In genomic region chr12:58372298-58372697, GRCh38 we compare ENCODE assay signal across 15 cellular contexts.
DNase-seq lines count a peak whose midpoint lies in the region; ATAC-seq and TF ChIP-seq lines count a peak whose summit lies in the region.
"Had no signal": no experiment of that assay in that cellular context is flagged by ENCODE, and none has a peak within 500 bp of the region (broad histone marks: within the 10 kb centered on the region; RNA-seq: fewer than 3 reads in every experiment).

No MANE protein-coding gene starts in this region.

- H3K4me3 ChIP-seq in HAP-1 (no peak overlapping the region), PC-9 (no peak overlapping the region)
- H3K4me3 ChIP-seq: BLaER1 had no signal

- intact Hi-C loops in PC-9 (cut with micrococcal nuclease; ENCODE audit: unreplicated experiment), result no loop called here

- no peaks in the 10 kb centered on the region for H3K79me2 ChIP-seq in PC-9 (ENCODE audit: low read depth)

- no peaks in the 10 kb centered on the region for H3F3A ChIP-seq in PC-9 (ENCODE audit: insufficient read depth, low read depth)

- DNase-seq in NCI-H226, result no peak
- DNase-seq in DMS79 (lab: John Stamatoyannopoulos, UW), result no peak
- DNase-seq in HAP-1 (ENCODE audit: low spot score in 2 of 2), result no peak
- no peak for DNase-seq in PC-9
- DNase-seq: activated T-cell treated with anti-CD3 and anti-CD28 coated beads, Interleukin-2, amount 50 U/mL, for 72 hours; GF-D8; NCI-H774; nephron progenitor cell had no signal

- no peak for TF ChIP-seq CTCF in PC-9 (conservative IDR thresholded peaks at IDR 0.05)

- H3K9me2 ChIP-seq in PC-9 (ENCODE audit: insufficient read depth), result no peaks in the 10 kb centered on the region

- H3K9me3 ChIP-seq in HAP-1 (no peaks in the 10 kb centered on the region), PC-9 (ENCODE audit: insufficient read depth, low read depth) (no peaks in the 10 kb centered on the region; the same call in 1 of the 2 replicates)

- H3K4me2 ChIP-seq in PC-9, result no peak overlapping the region
- H3K4me2 ChIP-seq: BLaER1 had no signal

- POLR2A ChIA-PET in PC-9 (lab: Charles Lee; ENCODE audit: unreplicated experiment), result no interaction called here

- H3K27ac ChIP-seq in PC-9, result no peak overlapping the region
- H3K27ac ChIP-seq: BLaER1, HL-60 had no signal

- in situ Hi-C loops in HAP-1 (cut with MboI; ENCODE audit: low sequenced_read_pairs), result no loop called here

- BruUV-seq in PC-9 (replicated peaks; lab: Mats Ljungman, UMichigan), result no TSS peak

- H3K4me1 ChIP-seq in HAP-1, result no peaks in the 10 kb centered on the region
- no peaks in the 10 kb centered on the region for H3K4me1 ChIP-seq in PC-9 (replicated peaks; ENCODE audit: insufficient read depth)

- CTCF ChIA-PET in PC-9 (lab: Charles Lee), result no interaction called here

- H3K36me3 ChIP-seq in HAP-1 (replicated peaks) (no peaks in the 10 kb centered on the region), PC-9 (ENCODE audit: low read depth) (no peaks in the 10 kb centered on the region)
- H3K36me3 ChIP-seq: BLaER1 had no signal

- H3K27me3 ChIP-seq in HAP-1 (ENCODE audit: low read depth) (no peaks in the 10 kb centered on the region), PC-9 (ENCODE audit: insufficient read depth, low read depth) (no peaks in the 10 kb centered on the region)
- H3K27me3 ChIP-seq: BLaER1 had no signal

- no peak overlapping the region for H2AFZ ChIP-seq in PC-9

- H4K20me1 ChIP-seq in PC-9 (ENCODE audit: insufficient read depth), result no peaks in the 10 kb centered on the region
- H4K20me1 ChIP-seq: BLaER1 had no signal

- ATAC-seq in GM18517 (IDR thresholded peaks at IDR 0.05; ENCODE audit: unreplicated experiment), result peak; percentile 96
- ATAC-seq in GM21360 (IDR thresholded peaks at IDR 0.05; ENCODE audit: unreplicated experiment), result peak; percentile 99
- peak; percentile 98 for ATAC-seq in HG02885 (IDR thresholded peaks at IDR 0.05; ENCODE audit: poor library complexity, unreplicated experiment)
- ATAC-seq in HG03520 (IDR thresholded peaks at IDR 0.05; ENCODE audit: unreplicated experiment), result peak; percentile 95
- ATAC-seq: activated T-cell treated with anti-CD3 and anti-CD28 coated beads, Interleukin-2, amount 50 U/mL, for 72 hours; left lobe of liver had no signal
